ENCODE assay signal across 8 cellular contexts in the genomic region with DNA sequence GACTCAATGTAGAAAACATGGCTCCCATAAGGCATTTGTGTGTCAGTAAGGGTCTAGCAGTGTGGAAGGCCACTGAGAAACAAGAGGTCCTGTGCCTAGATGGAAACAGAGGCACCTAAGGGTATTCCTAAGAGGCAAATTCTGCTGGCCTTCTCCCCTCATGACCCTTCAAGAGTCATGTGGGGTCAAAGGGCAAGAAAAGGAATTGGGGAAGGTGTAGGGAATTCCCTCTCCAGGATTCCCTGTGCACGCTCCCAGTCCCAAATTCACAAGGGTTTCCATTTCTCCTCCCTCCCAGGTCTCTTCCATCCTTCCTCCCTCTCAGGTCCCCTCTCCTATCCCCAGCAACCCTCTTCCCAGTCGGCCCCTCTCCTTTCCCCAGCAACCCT. TPM values are rescaled to one million over a fixed set of nuclear protein-coding genes. Genes with fewer than 3 reads are reported as not detected.
A peak's percentile ranks its signal among the peaks of the same experiment; 100 is the strongest.
DNase-seq lines count a peak whose midpoint lies in the region; ATAC-seq and TF ChIP-seq lines count a peak whose summit lies in the region.

No MANE protein-coding gene starts in this region.

- no peak for TF ChIP-seq CTCF in 22Rv1 (IDR thresholded peaks at IDR 0.05)

- DNase-seq in central memory CD8-positive, alpha-beta T cell (ENCODE audit: low spot score in 2 of 2), result no peak
- DNase-seq in kidney tubule cell (ENCODE audit: low spot score) (no peak), NCI-H2081 treated with DMSO at 0.1 percent for 48 hours (lab: John Stamatoyannopoulos, UW) (no peak), SIG-M5 (lab: John Stamatoyannopoulos, UW) (no peak), NCI-H187 treated with DMSO at 0.1 percent for 48 hours (lab: John Stamatoyannopoulos, UW) (no peak)

- ATAC-seq in central memory CD8-positive, alpha-beta T cell (replicated peaks; ENCODE audit: extremely low read depth, poor library complexity, severe bottlenecking), result no peak

- peak overlapping the region in 1 of 3 donors; percentile 98 for H3K27ac Mint-ChIP-seq in IgD-negative memory B cell
- H3K27ac Mint-ChIP-seq in central memory CD8-positive, alpha-beta T cell (ENCODE audit: low read depth), result peak overlapping the region; percentile 83

- no peaks in the 10 kb centered on the region for H3K36me3 Mint-ChIP-seq in IgD-negative memory B cell
- H3K36me3 Mint-ChIP-seq in central memory CD8-positive, alpha-beta T cell (ENCODE audit: insufficient read depth), result peaks cover 22% of the 10 kb centered on the region

- no peaks in the 10 kb centered on the region for H3K9me3 ChIP-seq in mucosa of stomach (ENCODE audit: control insufficient read depth, low read length)

- no peaks in the 10 kb centered on the region for H3K36me3 ChIP-seq in mucosa of stomach (ENCODE audit: control insufficient read depth, insufficient read depth, low read length)

- H3K9ac ChIP-seq in mucosa of stomach (ENCODE audit: low read length), result peak overlapping the region; percentile 83

- peaks cover 22 to 53% (median 25%) of the 10 kb centered on the region in 3 donors for H3K4me1 Mint-ChIP-seq in IgD-negative memory B cell
- peaks cover 59% of the 10 kb centered on the region for H3K4me1 Mint-ChIP-seq in central memory CD8-positive, alpha-beta T cell

- peaks cover 39% of the 10 kb centered on the region for H3K4me1 ChIP-seq in mucosa of stomach (ENCODE audit: control insufficient read depth, insufficient read depth, low read length)

- H3K27ac ChIP-seq in 22Rv1, result peak overlapping the region; percentile 99

- H3K27me3 ChIP-seq in mucosa of stomach (ENCODE audit: control insufficient read depth, insufficient read depth, low read length), result no peaks in the 10 kb centered on the region

- peak overlapping the region; percentile 55 to 95 (median 89) for H3K4me3 Mint-ChIP-seq in IgD-negative memory B cell
- H3K4me3 Mint-ChIP-seq in central memory CD8-positive, alpha-beta T cell, result peak overlapping the region; percentile 88

- no peaks in the 10 kb centered on the region for H3K9me3 Mint-ChIP-seq in IgD-negative memory B cell
- no peaks in the 10 kb centered on the region for H3K9me3 Mint-ChIP-seq in central memory CD8-positive, alpha-beta T cell

- H3K4me3 ChIP-seq in mucosa of stomach (ENCODE audit: low read length), result peak overlapping the region; percentile 67

- H3K27me3 Mint-ChIP-seq in IgD-negative memory B cell, result no peaks in the 10 kb centered on the region
- H3K27me3 Mint-ChIP-seq in central memory CD8-positive, alpha-beta T cell, result no peaks in the 10 kb centered on the region

RNA-seq across cellular contexts. Expression of a gene that starts 0.6 kb away (rescaled TPM):
- polyA plus RNA-seq in IgD-negative memory B cell, result 17.2 TPM

RNA-seq across cellular contexts. Expression of a gene that starts 2.9 kb away (rescaled TPM):
- 88.8 TPM for polyA plus RNA-seq in IgD-negative memory B cell

RNA-seq across cellular contexts. Expression of a gene that starts 8.7 kb away (rescaled TPM):
- polyA plus RNA-seq in IgD-negative memory B cell, result 0.58 TPM

RNA-seq across cellular contexts. Expression of a gene that starts 10.9 kb away (rescaled TPM):
- not detected for polyA plus RNA-seq in IgD-negative memory B cell

RNA-seq across cellular contexts. Expression of a gene that starts 14.7 kb away (rescaled TPM):
- polyA plus RNA-seq in IgD-negative memory B cell, result 3.3 TPM
